ENCODE assay signal across 8 cellular contexts in the genomic region with DNA sequence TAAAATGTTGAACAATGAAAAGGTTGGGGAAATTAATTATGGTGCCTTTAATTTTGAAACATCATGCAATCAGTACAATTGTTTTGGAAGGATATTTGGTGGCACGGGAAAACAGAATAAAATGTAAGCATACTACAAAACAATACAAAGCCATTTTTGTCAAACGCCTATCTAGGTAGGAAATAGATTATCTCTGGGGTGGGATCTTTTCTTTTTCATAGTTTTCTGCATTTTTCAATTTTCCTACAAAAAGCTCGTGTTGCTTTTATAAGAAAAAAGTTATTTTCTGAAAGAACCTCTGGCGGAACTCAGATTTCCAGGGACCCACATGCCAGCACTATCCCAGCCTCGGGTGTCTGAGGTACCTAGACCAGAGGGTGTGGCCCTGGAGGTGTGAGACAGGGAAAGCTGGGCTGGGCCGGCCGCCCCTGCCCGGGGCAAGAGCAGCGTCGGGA. TPM values are rescaled to one million over a fixed set of nuclear protein-coding genes. Genes with fewer than 3 reads are reported as not detected.
DNase-seq lines count a peak whose midpoint lies in the region; ATAC-seq and TF ChIP-seq lines count a peak whose summit lies in the region.

No MANE protein-coding gene starts in this region.

- H3K4me1 ChIP-seq in CD4-positive, CD25-positive, alpha-beta regulatory T cell (ENCODE audit: control insufficient read depth, insufficient read depth, low read length, poor library complexity, severe bottlenecking) = peaks cover 29% of the 10 kb centered on the region
- H3K4me1 ChIP-seq in NT2/D1 (ENCODE audit: insufficient read depth, insufficient read length) = no peaks in the 10 kb centered on the region
- H3K4me1 ChIP-seq in endodermal cell (ENCODE audit: control insufficient read depth, insufficient read depth, low read length) = peaks cover 4% of the 10 kb centered on the region

- no peak for ATAC-seq in CD4-positive, CD25-positive, alpha-beta regulatory T cell (ENCODE audit: low read depth in 2 of 2)
- ATAC-seq in HG03108 (IDR thresholded peaks at IDR 0.05; ENCODE audit: unreplicated experiment) (no peak), GM19452 (IDR thresholded peaks at IDR 0.05; ENCODE audit: unreplicated experiment) (no peak)

- peak overlapping the region; percentile 5 to 28 (median 9) for H3K27ac Mint-ChIP-seq in CD4-positive, CD25-positive, alpha-beta regulatory T cell
- no peak overlapping the region for H3K27ac Mint-ChIP-seq in endodermal cell
- H3K27ac Mint-ChIP-seq in neural crest cell (ENCODE audit: unreplicated experiment) = no peak overlapping the region

- H3K9ac ChIP-seq in NT2/D1 (ENCODE audit: insufficient read length, low read depth) (peak overlapping the region; percentile 79), endodermal cell (ENCODE audit: extremely low read depth, low read length, poor library complexity, severe bottlenecking) (no peak overlapping the region)

- DNase-seq in CD4-positive, CD25-positive, alpha-beta regulatory T cell = no peak
- DNase-seq in NT2/D1 (ENCODE audit: low read depth, low spot score) (no peak), endodermal cell (no peak), neural crest cell (ENCODE audit: low read depth, low spot score) (no peak), AG20443 (ENCODE audit: low spot score) (no peak), NCI-H1436 (lab: John Stamatoyannopoulos, UW) (no peak)

- H3K36me3 ChIP-seq in CD4-positive, CD25-positive, alpha-beta regulatory T cell (ENCODE audit: control insufficient read depth, insufficient read depth, low read length) = no peaks in the 10 kb centered on the region
- H3K36me3 ChIP-seq in NT2/D1 (ENCODE audit: insufficient read depth, insufficient read length, low read length) (no peaks in the 10 kb centered on the region), endodermal cell (ENCODE audit: control insufficient read depth, insufficient read depth, low read length) (no peaks in the 10 kb centered on the region)

- peak overlapping the region; percentile 71 for H3K27ac ChIP-seq in CD4-positive, CD25-positive, alpha-beta regulatory T cell (ENCODE audit: insufficient read depth, low read length, poor library complexity, severe bottlenecking)
- peak overlapping the region; percentile 60 for H3K27ac ChIP-seq in endodermal cell (ENCODE audit: low read depth, low read length)

- no peaks in the 10 kb centered on the region for H3K36me3 Mint-ChIP-seq in CD4-positive, CD25-positive, alpha-beta regulatory T cell
- H3K36me3 Mint-ChIP-seq in endodermal cell (ENCODE audit: low read depth) = no peaks in the 10 kb centered on the region
- no peaks in the 10 kb centered on the region for H3K36me3 Mint-ChIP-seq in neural crest cell (ENCODE audit: low read depth)

- H3K9me3 ChIP-seq in CD4-positive, CD25-positive, alpha-beta regulatory T cell (ENCODE audit: control insufficient read depth in 2 of 2, low read length in 2 of 2) = no peaks in the 10 kb centered on the region
- H3K9me3 ChIP-seq in NT2/D1 (ENCODE audit: insufficient read depth, low read length) (no peaks in the 10 kb centered on the region), endodermal cell (ENCODE audit: control insufficient read depth, low read length) (no peaks in the 10 kb centered on the region)

- no peaks in the 10 kb centered on the region for H3K27me3 Mint-ChIP-seq in CD4-positive, CD25-positive, alpha-beta regulatory T cell
- H3K27me3 Mint-ChIP-seq in endodermal cell (ENCODE audit: insufficient read depth) = peaks cover 2% of the 10 kb centered on the region
- peaks cover 5% of the 10 kb centered on the region for H3K27me3 Mint-ChIP-seq in neural crest cell (ENCODE audit: low read depth)

- TF ChIP-seq CTCF in endodermal cell (conservative IDR thresholded peaks at IDR 0.05) (no peak), neural crest cell (conservative IDR thresholded peaks at IDR 0.05) (no peak)

- H3K9me3 Mint-ChIP-seq in CD4-positive, CD25-positive, alpha-beta regulatory T cell = no peaks in the 10 kb centered on the region
- H3K9me3 Mint-ChIP-seq in endodermal cell (no peaks in the 10 kb centered on the region), neural crest cell (no peaks in the 10 kb centered on the region)

- peak overlapping the region; percentile 60 for H3K4me3 ChIP-seq in CD4-positive, CD25-positive, alpha-beta regulatory T cell (ENCODE audit: low read depth, low read length)
- peak overlapping the region; percentile 50 for H3K4me3 ChIP-seq in NT2/D1 (ENCODE audit: insufficient read length, low read depth)
- peak overlapping the region; percentile 76 for H3K4me3 ChIP-seq in endodermal cell (ENCODE audit: low read length)

- 12% methylated on average over 10 of the region's 10 CpGs; no CpG with 5 or more reads in 1 of the 2 experiments for WGBS in endodermal cell (ENCODE audit: insufficient coverage in 1 of 2, insufficient read length in 1 of 2), 2 experiments

- no peaks in the 10 kb centered on the region for H3K27me3 ChIP-seq in CD4-positive, CD25-positive, alpha-beta regulatory T cell (ENCODE audit: control insufficient read depth, insufficient read depth, low read length)
- no peaks in the 10 kb centered on the region for H3K27me3 ChIP-seq in NT2/D1 (ENCODE audit: insufficient read depth, insufficient read length)
- H3K27me3 ChIP-seq in endodermal cell (ENCODE audit: control insufficient read depth, insufficient read depth, low read length, poor library complexity, severe bottlenecking) = no peaks in the 10 kb centered on the region

- H3K4me1 Mint-ChIP-seq in CD4-positive, CD25-positive, alpha-beta regulatory T cell = peaks cover 18 to 41% (median 34%) of the 10 kb centered on the region in 4 donors
- peaks cover 22% of the 10 kb centered on the region for H3K4me1 Mint-ChIP-seq in endodermal cell
- H3K4me1 Mint-ChIP-seq in neural crest cell = peaks cover 28% of the 10 kb centered on the region

- H3K4me3 Mint-ChIP-seq in CD4-positive, CD25-positive, alpha-beta regulatory T cell = peak overlapping the region; percentile 93 to 96 (median 93)
- H3K4me3 Mint-ChIP-seq in endodermal cell (peak overlapping the region; percentile 88), neural crest cell (peak overlapping the region; percentile 100)

RNA-seq across cellular contexts. Expression of a gene that starts 1.0 kb away (rescaled TPM):
- total RNA-seq in CD4-positive, CD25-positive, alpha-beta regulatory T cell = 72.9 TPM
- 10 to 100 TPM; 24.2 to 30.4 (median 27.6) TPM for polyA plus RNA-seq in CD4-positive, CD25-positive, alpha-beta regulatory T cell
- 10 to 100 TPM; 19.9 to 23.3 TPM for total RNA-seq in endodermal cell
- 16.3 TPM for polyA plus RNA-seq in endodermal cell (2013, experiment 1 of 2)
- 18.4 TPM for polyA plus RNA-seq in endodermal cell (2013, experiment 2 of 2)
- 26.0 and 28.0 TPM in 2 replicates for total RNA-seq in neural crest cell

RNA-seq across cellular contexts. Expression of a gene that starts 20.6 kb away (rescaled TPM):
- total RNA-seq in CD4-positive, CD25-positive, alpha-beta regulatory T cell = 9.3 TPM
- polyA plus RNA-seq in CD4-positive, CD25-positive, alpha-beta regulatory T cell = 10 to 100 TPM; 19.3 to 27.3 (median 23.0) TPM
- total RNA-seq in endodermal cell = 10 to 100 TPM; 19.6 to 20.3 TPM
- polyA plus RNA-seq in endodermal cell (2013, experiment 1 of 2) = 17.6 TPM
- polyA plus RNA-seq in endodermal cell (2013, experiment 2 of 2) = 21.2 TPM
- total RNA-seq in neural crest cell = 24.3 and 24.4 TPM in 2 replicates

Comparison
In these comparisons a context has a peak if more than half of its experiments do, and no peak if none do; other contexts are left out.
1. H3K27ac Mint-ChIP-seq: peak in CD4-positive, CD25-positive, alpha-beta regulatory T cell (3 of 3); none in endodermal cell (single experiment) and neural crest cell (single experiment).
2. Peak in every context shown above with its lines, with median percentiles within 50 percentile points of each other: H3K4me3 ChIP-seq and H3K4me3 Mint-ChIP-seq.